ENCODE assay signal across 25 cellular contexts in genomic region chr12:2255301-2255700, GRCh38.
"Had no signal": no experiment of that assay in that cellular context is flagged by ENCODE, and none has a peak within 500 bp of the region (broad histone marks: within the 10 kb centered on the region; RNA-seq: fewer than 3 reads in every experiment).

No MANE protein-coding gene starts in this region.

- H3K9me3 ChIP-seq: esophagus squamous epithelium, gastrocnemius medialis, heart right ventricle, lower lobe of right lung had no signal

- H3K4me1 ChIP-seq: esophagus squamous epithelium, gastrocnemius medialis had no signal

- H3K4me3 ChIP-seq: esophagus squamous epithelium, gastrocnemius medialis, heart right ventricle, lower lobe of right lung had no signal

- ATAC-seq: effector memory CD8-positive, alpha-beta T cell; esophagus mucosa; gastrocnemius medialis; heart right ventricle; left colon; left lobe of liver; left ventricle myocardium superior; naive thymus-derived CD4-positive, alpha-beta T cell had no signal

- DNase-seq: cortex of kidney; effector CD8-positive, alpha-beta T cell; effector memory CD8-positive, alpha-beta T cell; endodermal cell; erythroblast; esophagus squamous epithelium; foreskin fibroblast; foreskin melanocyte; glutamatergic neuron; hippocampal formation; immature natural killer cell; islet precursor cell; kidney; kidney glomerular epithelial cell; left colon; left ventricle myocardium superior; lower lobe of right lung; mesendoderm; midbrain; naive thymus-derived CD4-positive, alpha-beta T cell had no signal

- H3K27ac ChIP-seq: epithelial cell of prostate, esophagus squamous epithelium, gastrocnemius medialis, lower lobe of right lung had no signal

- H3K27me3 ChIP-seq: esophagus squamous epithelium, gastrocnemius medialis, heart right ventricle had no signal

- H3K36me3 ChIP-seq: esophagus squamous epithelium, gastrocnemius medialis, heart right ventricle, lower lobe of right lung had no signal
